27 cellular contexts compared by ENCODE assay signal in genomic region chr3:132406587-132406986, GRCh38.
"Had no signal": no experiment of that assay in that cellular context is flagged by ENCODE, and none has a peak within 500 bp of the region (broad histone marks: within the 10 kb centered on the region; RNA-seq: fewer than 3 reads in every experiment).

No MANE protein-coding gene starts in this region.

- H3K4me3 Mint-ChIP-seq: activated CD4-positive, alpha-beta T cell treated with anti-CD3 and anti-CD28 coated beads, Interleukin-2, amount 10 ng/mL, durations not matched to agents 7 days and 5 days; activated CD8-positive, alpha-beta T cell treated with anti-CD3 and anti-CD28 coated beads for 36 hours; activated naive CD4-positive, alpha-beta T cell treated with anti-CD3 and anti-CD28 coated beads, Interleukin-2, amount 50 U/mL, for 24 hours; endodermal cell; mesothelial cell of epicardium; naive thymus-derived CD4-positive, alpha-beta T cell; stimulated activated effector memory CD8-positive, alpha-beta T cell treated with anti-CD3 and anti-CD28 coated beads, Interleukin-12 subunit alpha, Interleukin-12 subunit beta, amount 100 ng/mL, for 72 hours; stimulated activated naive CD8-positive, alpha-beta T cell treated with anti-CD3 and anti-CD28 coated beads, Interleukin-15, amount 100 ng/mL, for 72 hours; type B pancreatic cell had no signal

- H3K27me3 ChIP-seq: breast epithelium, heart right ventricle, ovary, uterus had no signal

- H3K27me3 Mint-ChIP-seq: activated CD8-positive, alpha-beta T cell treated with anti-CD3 and anti-CD28 coated beads for 36 hours had no signal

- H3K4me3 ChIP-seq: breast epithelium, heart right ventricle, left ventricle myocardium inferior, ovary, prostate gland, skin epidermis, uterus had no signal

- ATAC-seq: activated CD8-positive, alpha-beta T cell treated with anti-CD3 and anti-CD28 coated beads for 36 hours; esophagus mucosa; heart right ventricle; naive thymus-derived CD4-positive, alpha-beta T cell; sciatic nerve; stimulated activated effector memory CD8-positive, alpha-beta T cell treated with anti-CD3 and anti-CD28 coated beads, Interleukin-12 subunit alpha, Interleukin-12 subunit beta, amount 100 ng/mL, for 72 hours; stimulated activated naive CD8-positive, alpha-beta T cell treated with anti-CD3 and anti-CD28 coated beads, Interleukin-15, amount 100 ng/mL, for 72 hours had no signal

- H3K4me1 Mint-ChIP-seq: activated CD4-positive, alpha-beta T cell treated with anti-CD3 and anti-CD28 coated beads, Interleukin-2, amount 10 ng/mL, durations not matched to agents 7 days and 5 days; activated naive CD4-positive, alpha-beta T cell treated with anti-CD3 and anti-CD28 coated beads, Interleukin-2, amount 50 U/mL, for 24 hours; endodermal cell; naive thymus-derived CD4-positive, alpha-beta T cell; stimulated activated effector memory CD8-positive, alpha-beta T cell treated with anti-CD3 and anti-CD28 coated beads, Interleukin-12 subunit alpha, Interleukin-12 subunit beta, amount 100 ng/mL, for 72 hours; stimulated activated naive CD8-positive, alpha-beta T cell treated with anti-CD3 and anti-CD28 coated beads, Interleukin-15, amount 100 ng/mL, for 72 hours had no signal

- H3K4me1 ChIP-seq: breast epithelium, prostate gland, uterus had no signal

- H3K27ac ChIP-seq: breast epithelium, heart right ventricle, left ventricle myocardium inferior, ovary, uterus, WERI-Rb-1 had no signal

- H3K36me3 ChIP-seq: breast epithelium, heart right ventricle, left ventricle myocardium inferior, ovary, prostate gland, uterus, WERI-Rb-1 had no signal

- H3K9me3 Mint-ChIP-seq: activated CD4-positive, alpha-beta T cell treated with anti-CD3 and anti-CD28 coated beads, Interleukin-2, amount 10 ng/mL, durations not matched to agents 7 days and 5 days; activated CD8-positive, alpha-beta T cell treated with anti-CD3 and anti-CD28 coated beads for 36 hours; activated naive CD4-positive, alpha-beta T cell treated with anti-CD3 and anti-CD28 coated beads, Interleukin-2, amount 50 U/mL, for 24 hours; activated T-helper 2 cell treated with anti-CD3 and anti-CD28 coated beads, Interferon-gamma antibody, Interleukin-2, Interleukin-4, amounts not matched to agents 10 μg/mL and 5 μg/mL and 100 μg/mL, durations not matched to agents 14 hours and 24 hours and 36 hours; endodermal cell; mesothelial cell of epicardium; naive thymus-derived CD4-positive, alpha-beta T cell; stimulated activated effector memory CD8-positive, alpha-beta T cell treated with anti-CD3 and anti-CD28 coated beads, Interleukin-12 subunit alpha, Interleukin-12 subunit beta, amount 100 ng/mL, for 72 hours; stimulated activated naive CD8-positive, alpha-beta T cell treated with anti-CD3 and anti-CD28 coated beads, Interleukin-15, amount 100 ng/mL, for 72 hours; type B pancreatic cell had no signal

- H3K9me3 ChIP-seq: breast epithelium, heart right ventricle, left ventricle myocardium inferior, ovary, prostate gland, uterus had no signal

- H3K27ac Mint-ChIP-seq: activated CD4-positive, alpha-beta T cell treated with anti-CD3 and anti-CD28 coated beads, Interleukin-2, amount 10 ng/mL, durations not matched to agents 7 days and 5 days; activated CD8-positive, alpha-beta T cell treated with anti-CD3 and anti-CD28 coated beads for 36 hours; activated naive CD4-positive, alpha-beta T cell treated with anti-CD3 and anti-CD28 coated beads, Interleukin-2, amount 50 U/mL, for 24 hours; activated T-helper 2 cell treated with anti-CD3 and anti-CD28 coated beads, Interferon-gamma antibody, Interleukin-2, Interleukin-4, amounts not matched to agents 10 μg/mL and 5 μg/mL and 100 μg/mL, durations not matched to agents 14 hours and 24 hours and 36 hours; endodermal cell; mesothelial cell of epicardium; naive thymus-derived CD4-positive, alpha-beta T cell; stimulated activated effector memory CD8-positive, alpha-beta T cell treated with anti-CD3 and anti-CD28 coated beads, Interleukin-12 subunit alpha, Interleukin-12 subunit beta, amount 100 ng/mL, for 72 hours; stimulated activated naive CD8-positive, alpha-beta T cell treated with anti-CD3 and anti-CD28 coated beads, Interleukin-15, amount 100 ng/mL, for 72 hours; type B pancreatic cell had no signal

- DNase-seq: activated CD4-positive, alpha-beta T cell treated with anti-CD3 and anti-CD28 coated beads for 1 hour; activated CD4-positive, alpha-beta T cell treated with anti-CD3 and anti-CD28 coated beads, Interleukin-2, amount 10 ng/mL, durations not matched to agents 7 days and 5 days; activated CD8-positive, alpha-beta T cell treated with anti-CD3 and anti-CD28 coated beads for 36 hours; activated T-cell treated with anti-CD3 and anti-CD28 coated beads, Interleukin-2, amount 50 U/mL, for 48 hours; central memory CD4-positive, alpha-beta T cell; endodermal cell; heart right ventricle; left ventricle myocardium inferior; naive thymus-derived CD4-positive, alpha-beta T cell; ovary; retina; stimulated activated CD4-positive, alpha-beta T cell treated with anti-CD3 and anti-CD28 coated beads, Interleukin-4, amount 100 ng/mL, for 24 hours; stimulated activated naive CD8-positive, alpha-beta T cell treated with anti-CD3 and anti-CD28 coated beads, Interleukin-15, amount 100 ng/mL, for 72 hours; substantia nigra; T-helper 9 cell; uterus; WERI-Rb-1 had no signal

- H3K36me3 Mint-ChIP-seq: activated naive CD4-positive, alpha-beta T cell treated with anti-CD3 and anti-CD28 coated beads, Interleukin-2, amount 50 U/mL, for 24 hours; mesothelial cell of epicardium; naive thymus-derived CD4-positive, alpha-beta T cell; stimulated activated effector memory CD8-positive, alpha-beta T cell treated with anti-CD3 and anti-CD28 coated beads, Interleukin-12 subunit alpha, Interleukin-12 subunit beta, amount 100 ng/mL, for 72 hours; type B pancreatic cell had no signal
